ENCODE assay signal across 16 cellular contexts in genomic region chr6:31877651-31878161, GRCh38. TPM values are rescaled to one million over a fixed set of nuclear protein-coding genes. Genes with fewer than 3 reads are reported as not detected.
DNase-seq lines count a peak whose midpoint lies in the region; ATAC-seq and TF ChIP-seq lines count a peak whose summit lies in the region.
"Had no signal": no experiment of that assay in that cellular context is flagged by ENCODE, and none has a peak within 500 bp of the region (broad histone marks: within the 10 kb centered on the region; RNA-seq: fewer than 3 reads in every experiment).

No MANE protein-coding gene starts in this region.

- H3K27ac ChIP-seq in breast epithelium (peak overlapping the region; percentile 53 to 59), mammary epithelial cell (ENCODE audit: insufficient read depth, low read depth, low read length) (no peak overlapping the region), lung (ENCODE audit: low read depth in 1 of 2, low read length in 1 of 2) (peak overlapping the region in 1 of 2 donors; percentile 71), upper lobe of left lung (peak overlapping the region; percentile 48 to 78 (median 72)), neural progenitor cell (no peak overlapping the region)

- peaks cover 20% of the 10 kb centered on the region for H3K36me3 Mint-ChIP-seq in neural progenitor cell
- H3K36me3 Mint-ChIP-seq in activated T-cell treated with anti-CD3 and anti-CD28 coated beads, Interleukin-2, amount 50 U/mL, for 4 hours (ENCODE audit: insufficient read depth): peaks cover 19% of the 10 kb centered on the region

- H2AFZ ChIP-seq in mammary epithelial cell (ENCODE audit: low read depth, low read length): no peak overlapping the region
- H2AFZ ChIP-seq in neural progenitor cell (replicated peaks): no peak overlapping the region

- H3K79me2 ChIP-seq in mammary epithelial cell (ENCODE audit: insufficient read depth, low read length) (no peaks in the 10 kb centered on the region), neural progenitor cell (ENCODE audit: low read depth) (no peaks in the 10 kb centered on the region)

- H3K27me3 Mint-ChIP-seq in neural progenitor cell (ENCODE audit: insufficient read depth, low read depth): peaks cover 4% of the 10 kb centered on the region
- no peaks in the 10 kb centered on the region for H3K27me3 Mint-ChIP-seq in activated T-cell treated with anti-CD3 and anti-CD28 coated beads, Interleukin-2, amount 50 U/mL, for 4 hours (ENCODE audit: low read depth)
- H3K27me3 Mint-ChIP-seq: activated CD4-positive, alpha-beta memory T cell treated with anti-CD3 and anti-CD28 coated beads for 36 hours; naive B cell had no signal

- no peak for TF ChIP-seq EP300 in upper lobe of left lung (IDR thresholded peaks at IDR 0.05)

- H3K4me1 ChIP-seq in breast epithelium: no peaks in the 10 kb centered on the region
- no peaks in the 10 kb centered on the region for H3K4me1 ChIP-seq in mammary epithelial cell (ENCODE audit: insufficient read depth, low read length)
- no peaks in the 10 kb centered on the region for H3K4me1 ChIP-seq in lung (ENCODE audit: control insufficient read depth in 2 of 2, insufficient read depth in 2 of 2, low read length in 2 of 2)
- H3K4me1 ChIP-seq in upper lobe of left lung: peaks cover 0 to 15% (median 10%) of the 10 kb centered on the region in 4 donors
- H3K4me1 ChIP-seq in neural progenitor cell: no peaks in the 10 kb centered on the region
- H3K4me1 ChIP-seq in HAP-1: no peaks in the 10 kb centered on the region

- CTCF ChIA-PET in mammary epithelial cell (lab: Charles Lee; ENCODE audit: low non-redundant PET): no interaction called here

- H3K36me3 ChIP-seq in breast epithelium: peaks cover 10% of the 10 kb centered on the region
- H3K36me3 ChIP-seq in mammary epithelial cell (ENCODE audit: insufficient read depth, low read length): peaks cover 8% of the 10 kb centered on the region
- peaks cover 2 to 28% of the 10 kb centered on the region in 2 donors for H3K36me3 ChIP-seq in lung (ENCODE audit: control insufficient read depth in 2 of 2, insufficient read depth in 2 of 2, low read length in 2 of 2)
- H3K36me3 ChIP-seq in upper lobe of left lung: peaks cover 0 to 33% (median 31%) of the 10 kb centered on the region in 4 donors
- H3K36me3 ChIP-seq in neural progenitor cell: no peaks in the 10 kb centered on the region
- peaks cover 28% of the 10 kb centered on the region for H3K36me3 ChIP-seq in HAP-1 (replicated peaks)

- H3K27me3 ChIP-seq in breast epithelium (no peaks in the 10 kb centered on the region), mammary epithelial cell (ENCODE audit: insufficient read depth, low read length) (no peaks in the 10 kb centered on the region), lung (ENCODE audit: control insufficient read depth, insufficient read depth) (no peaks in the 10 kb centered on the region), upper lobe of left lung (no peaks in the 10 kb centered on the region), neural progenitor cell (no peaks in the 10 kb centered on the region), HAP-1 (ENCODE audit: low read depth) (no peaks in the 10 kb centered on the region)

- H3K9ac ChIP-seq in mammary epithelial cell (ENCODE audit: insufficient read depth, low read length) (no peak overlapping the region), neural progenitor cell (no peak overlapping the region)

- peak; percentile 30; the same call in 2 of the 3 replicates for ATAC-seq in SK-N-SH treated with all-trans-retinoic acid at 6 μM for 48 hours
- ATAC-seq in lung (ENCODE audit: insufficient read depth, low FRiP score): peak; percentile 24
- ATAC-seq in upper lobe of left lung (ENCODE audit: low FRiP score in 2 of 2): peak; percentile 34 to 82
- no peak for ATAC-seq in activated T-cell treated with anti-CD3 and anti-CD28 coated beads, Interleukin-2, amount 50 U/mL, for 4 hours

- H3K27ac Mint-ChIP-seq in neural progenitor cell: no peak overlapping the region
- H3K27ac Mint-ChIP-seq: activated CD4-positive, alpha-beta memory T cell treated with anti-CD3 and anti-CD28 coated beads for 36 hours; activated naive CD4-positive, alpha-beta T cell treated with anti-CD3 and anti-CD28 coated beads for 36 hours; T-helper 2 cell treated with Interferon-gamma antibody and Interleukin-4, amounts not matched to agents 5 μg/mL and 100 μg/mL, for 36 hours had no signal

- H3K4me2 ChIP-seq in mammary epithelial cell (ENCODE audit: insufficient read depth, low read depth, low read length): no peak overlapping the region
- no peak overlapping the region for H3K4me2 ChIP-seq in neural progenitor cell

- no peak overlapping the region for H3K4me3 Mint-ChIP-seq in neural progenitor cell
- no peak overlapping the region for H3K4me3 Mint-ChIP-seq in activated T-cell treated with anti-CD3 and anti-CD28 coated beads, Interleukin-2, amount 50 U/mL, for 4 hours
- H3K4me3 Mint-ChIP-seq: activated CD4-positive, alpha-beta memory T cell treated with anti-CD3 and anti-CD28 coated beads for 36 hours; activated naive CD4-positive, alpha-beta T cell treated with anti-CD3 and anti-CD28 coated beads for 36 hours; naive B cell; T-helper 2 cell treated with Interferon-gamma antibody and Interleukin-4, amounts not matched to agents 5 μg/mL and 100 μg/mL, for 36 hours had no signal

- DNase-seq in breast epithelium (ENCODE audit: low spot score in 2 of 2) (peak; percentile 42 to 75), mammary epithelial cell (no peak), lung (ENCODE audit: low spot score) (peak; percentile 68), upper lobe of left lung (peak in 1 of 2 donors; percentile 89), neural progenitor cell (ENCODE audit: low spot score) (no peak), HAP-1 (ENCODE audit: low spot score in 2 of 2) (no peak)
- DNase-seq in activated T-cell treated with anti-CD3 and anti-CD28 coated beads, Interleukin-2, amount 50 U/mL, for 4 hours: no peak
- DNase-seq: activated CD4-positive, alpha-beta memory T cell treated with anti-CD3 and anti-CD28 coated beads for 36 hours; activated naive CD4-positive, alpha-beta T cell treated with anti-CD3 and anti-CD28 coated beads for 36 hours; EL; HCEC 1CT; naive B cell; NCI-H187 treated with DMSO at 0.1 percent for 48 hours; OCI-M1 had no signal

- no peaks in the 10 kb centered on the region for H3K9me3 Mint-ChIP-seq in neural progenitor cell
- H3K9me3 Mint-ChIP-seq in activated T-cell treated with anti-CD3 and anti-CD28 coated beads, Interleukin-2, amount 50 U/mL, for 4 hours: no peaks in the 10 kb centered on the region
- H3K9me3 Mint-ChIP-seq: activated CD4-positive, alpha-beta memory T cell treated with anti-CD3 and anti-CD28 coated beads for 36 hours; activated naive CD4-positive, alpha-beta T cell treated with anti-CD3 and anti-CD28 coated beads for 36 hours; naive B cell; T-helper 2 cell treated with Interferon-gamma antibody and Interleukin-4, amounts not matched to agents 5 μg/mL and 100 μg/mL, for 36 hours had no signal

- WGBS in mammary epithelial cell (ENCODE audit: low coverage, missing lambda C conversion rate): 70% methylated on average over 8 of the region's 10 CpGs
- WGBS in lung, 2 donors: 61 to 83% methylated on average over 10 of the region's 10 CpGs
- WGBS in upper lobe of left lung, 2 donors: 41 to 55% methylated on average over 4 to 10 of the region's 10 CpGs

- TF ChIP-seq CTCF in breast epithelium (IDR thresholded peaks at IDR 0.05): no peak
- no peak for TF ChIP-seq CTCF in mammary epithelial cell (conservative IDR thresholded peaks at IDR 0.05 in 1 of 2, IDR thresholded peaks at IDR 0.05 in 1 of 2; ENCODE audit: extremely low read depth in 1 of 2, insufficient read depth in 1 of 2, low read depth in 1 of 2, low read length in 2 of 2)
- no peak for TF ChIP-seq CTCF in lung (IDR thresholded peaks at IDR 0.05; ENCODE audit: control extremely low read depth, extremely low read depth)
- TF ChIP-seq CTCF in upper lobe of left lung (IDR thresholded peaks at IDR 0.05): no peak
- TF ChIP-seq CTCF in neural progenitor cell (IDR thresholded peaks at IDR 0.05): no peak

- H3K9me3 ChIP-seq in breast epithelium (no peaks in the 10 kb centered on the region), mammary epithelial cell (replicated peaks; ENCODE audit: insufficient read depth, low read length) (no peaks in the 10 kb centered on the region), lung (ENCODE audit: control insufficient read depth in 2 of 2, insufficient read depth in 1 of 2, low read length in 1 of 2) (no peaks in the 10 kb centered on the region), upper lobe of left lung (no peaks in the 10 kb centered on the region), neural progenitor cell (ENCODE audit: low read depth) (no peaks in the 10 kb centered on the region), HAP-1 (no peaks in the 10 kb centered on the region)

- no peaks in the 10 kb centered on the region for H3K4me1 Mint-ChIP-seq in neural progenitor cell
- H3K4me1 Mint-ChIP-seq in activated T-cell treated with anti-CD3 and anti-CD28 coated beads, Interleukin-2, amount 50 U/mL, for 4 hours (ENCODE audit: low read depth): peaks cover 2% of the 10 kb centered on the region

- H4K20me1 ChIP-seq in mammary epithelial cell (ENCODE audit: insufficient read depth, low read length) (no peaks in the 10 kb centered on the region), neural progenitor cell (ENCODE audit: low read depth) (no peaks in the 10 kb centered on the region)

- dilution Hi-C loops in mammary epithelial cell (cut with HindIII; ENCODE audit: low sequenced_read_pairs): no loop called here

- intact Hi-C loops in breast epithelium (cut with DNase I; ENCODE audit: low total_unique reads) (no loop called here), mammary epithelial cell (cut with micrococcal nuclease) (no loop called here)

- peaks cover 9% of the 10 kb centered on the region for H3F3A ChIP-seq in neural progenitor cell (ENCODE audit: low read depth)

- in situ Hi-C loops in mammary epithelial cell (cut with MboI; ENCODE audit: low sequenced_read_pairs in 2 of 2) (no loop called here), HAP-1 (cut with MboI; ENCODE audit: low sequenced_read_pairs) (no loop called here)

- TF ChIP-seq POLR2A in breast epithelium (IDR thresholded peaks at IDR 0.05): no peak
- TF ChIP-seq POLR2A in upper lobe of left lung (IDR thresholded peaks at IDR 0.05): peak in 2 of 4 donors; percentile 26 to 72

- H3K4me3 ChIP-seq in breast epithelium: peak overlapping the region in 2 of 3 donors; percentile 11 to 48
- H3K4me3 ChIP-seq in mammary epithelial cell (replicated peaks in 1 of 3; ENCODE audit: insufficient read depth in 1 of 3, low read depth in 2 of 3, low read length in 3 of 3): no peak overlapping the region
- no peak overlapping the region for H3K4me3 ChIP-seq in lung
- H3K4me3 ChIP-seq in upper lobe of left lung: peak overlapping the region in 3 of 4 donors; percentile 38 to 47 (median 46)
- H3K4me3 ChIP-seq in neural progenitor cell: no peak overlapping the region
- no peak overlapping the region for H3K4me3 ChIP-seq in HAP-1

- no TSS peak for BruUV-seq in mammary epithelial cell (replicated peaks; lab: Mats Ljungman, UMichigan)

RNA-seq across cellular contexts. Expression of gene SLC44A4, which starts 1.1 kb away (rescaled TPM):
- 10 to 100 TPM in 2 of 3 donors, under 1 TPM in 1; 0.32 to 35.4 (median 10.5) TPM for total RNA-seq in breast epithelium
- total RNA-seq in mammary epithelial cell: not detected
- not detected for polyA plus RNA-seq in mammary epithelial cell
- polyA minus RNA-seq in mammary epithelial cell: not detected
- 100 to 1,000 TPM in 1 of 2 donors, 10 to 100 TPM in 1; 66.4 to 121 TPM for total RNA-seq in lung
- 10 to 100 TPM; 22.2 to 33.0 TPM for polyA plus RNA-seq in lung
- total RNA-seq in upper lobe of left lung: 10 to 100 TPM; 19.1 to 84.2 (median 42.0) TPM
- 0.32 and 0.93 TPM in 2 replicates for total RNA-seq in neural progenitor cell (ENCODE audit: low replicate concordance)
- under 1 TPM; 0.13 to 0.60 (median 0.20) TPM for total RNA-seq in activated T-cell treated with anti-CD3 and anti-CD28 coated beads, Interleukin-2, amount 50 U/mL, for 4 hours

RNA-seq across cellular contexts. Expression of gene NEU1, which starts 15.1 kb away (rescaled TPM):
- total RNA-seq in breast epithelium (10 to 100 TPM; 44.6 to 57.3 (median 48.9) TPM), mammary epithelial cell (10 to 100 TPM; 27.8 to 42.5 TPM), lung (10 to 100 TPM; 53.2 to 71.3 TPM), upper lobe of left lung (10 to 100 TPM; 28.3 to 90.3 (median 64.6) TPM), neural progenitor cell (ENCODE audit: low replicate concordance) (17.4 and 30.3 TPM in 2 replicates)
- polyA plus RNA-seq in mammary epithelial cell (44.5 TPM), lung (10 to 100 TPM; 69.6 to 82.5 TPM)
- 27.1 TPM for polyA minus RNA-seq in mammary epithelial cell
- 10 to 100 TPM; 25.6 to 26.7 (median 26.0) TPM for total RNA-seq in activated T-cell treated with anti-CD3 and anti-CD28 coated beads, Interleukin-2, amount 50 U/mL, for 4 hours

RNA-seq across cellular contexts. Expression of gene EHMT2, which starts 19.8 kb away (rescaled TPM):
- total RNA-seq in breast epithelium (10 to 100 TPM; 34.6 to 37.5 (median 37.0) TPM), mammary epithelial cell (10 to 100 TPM; 26.2 to 28.7 TPM), lung (10 to 100 TPM; 37.6 to 43.4 TPM), upper lobe of left lung (10 to 100 TPM; 23.6 to 57.3 (median 41.7) TPM), neural progenitor cell (ENCODE audit: low replicate concordance) (93.3 and 189 TPM in 2 replicates)
- polyA plus RNA-seq in mammary epithelial cell (33.6 TPM), lung (10 to 100 TPM; 21.2 to 31.9 TPM)
- polyA minus RNA-seq in mammary epithelial cell: 95.7 TPM
- 10 to 100 TPM; 52.8 to 70.9 (median 67.8) TPM for total RNA-seq in activated T-cell treated with anti-CD3 and anti-CD28 coated beads, Interleukin-2, amount 50 U/mL, for 4 hours

RNA-seq across cellular contexts. Expression of gene ZBTB12, which starts 24.2 kb away (rescaled TPM):
- total RNA-seq in breast epithelium: 1 to 10 TPM in 2 of 3 donors, under 1 TPM in 1; 0.64 to 3.3 (median 1.9) TPM
- 1 to 10 TPM in 1 of 2 donors, under 1 TPM in 1; 0.33 to 2.7 TPM for total RNA-seq in mammary epithelial cell
- 0.95 TPM for polyA plus RNA-seq in mammary epithelial cell
- polyA minus RNA-seq in mammary epithelial cell: 0.93 TPM
- total RNA-seq in lung: 1 to 10 TPM; 6.4 to 7.3 TPM
- 1 to 10 TPM; 2.8 to 3.9 TPM for polyA plus RNA-seq in lung
- total RNA-seq in upper lobe of left lung: 1 to 10 TPM; 1.0 to 7.5 (median 2.2) TPM
- 8.4 and 25.6 TPM in 2 replicates for total RNA-seq in neural progenitor cell (ENCODE audit: low replicate concordance)
- 1 to 10 TPM; 3.5 to 6.1 (median 5.4) TPM for total RNA-seq in activated T-cell treated with anti-CD3 and anti-CD28 coated beads, Interleukin-2, amount 50 U/mL, for 4 hours

RNA-seq across cellular contexts. Expression of gene C2, which starts 49.8 kb away (rescaled TPM):
- 10 to 100 TPM; 10.2 to 54.2 (median 15.4) TPM for total RNA-seq in breast epithelium
- total RNA-seq in mammary epithelial cell: under 1 TPM; 0.45 to 0.50 TPM
- polyA plus RNA-seq in mammary epithelial cell: not detected
- polyA minus RNA-seq in mammary epithelial cell: not detected
- 100 to 1,000 TPM in 1 of 2 donors, 10 to 100 TPM in 1; 28.6 to 194 TPM for total RNA-seq in lung
- polyA plus RNA-seq in lung: 100 to 1,000 TPM in 1 of 2 donors, 10 to 100 TPM in 1; 69.1 to 230 TPM
- 100 to 1,000 TPM; 119 to 322 (median 233) TPM for total RNA-seq in upper lobe of left lung
- total RNA-seq in neural progenitor cell (ENCODE audit: low replicate concordance): 1.1 and 1.4 TPM in 2 replicates
- total RNA-seq in activated T-cell treated with anti-CD3 and anti-CD28 coated beads, Interleukin-2, amount 50 U/mL, for 4 hours: 1 to 10 TPM in 1 of 3 donors, under 1 TPM in 2; 0.56 to 1.0 (median 0.95) TPM

Comparison
In these comparisons a context has a peak if more than half of its experiments do, and no peak if none do; other contexts are left out.
1. DNase-seq: peak in breast epithelium (2 of 2) and lung (single experiment); none in mammary epithelial cell (single experiment), neural progenitor cell (single experiment), HAP-1 (0 of 2) and activated T-cell treated with anti-CD3 and anti-CD28 coated beads, Interleukin-2, amount 50 U/mL, for 4 hours (single experiment).
2. H3K27ac ChIP-seq: peak in breast epithelium (2 of 2) and upper lobe of left lung (4 of 4); none in mammary epithelial cell (single experiment) and neural progenitor cell (single experiment).
3. H3K4me3 ChIP-seq: peak in breast epithelium (2 of 3) and upper lobe of left lung (3 of 4); none in mammary epithelial cell (0 of 3), lung (single experiment), neural progenitor cell (single experiment) and HAP-1 (single experiment).
4. ATAC-seq: peak in SK-N-SH treated with all-trans-retinoic acid at 6 μM for 48 hours (single experiment), lung (single experiment) and upper lobe of left lung (2 of 2); none in activated T-cell treated with anti-CD3 and anti-CD28 coated beads, Interleukin-2, amount 50 U/mL, for 4 hours (0 of 2).